8 cellular contexts compared by ENCODE assay signal in genomic region chr20:17680836-17681740, GRCh38. TPM values are rescaled to one million over a fixed set of nuclear protein-coding genes. Genes with fewer than 3 reads are reported as not detected.
DNase-seq lines count a peak whose midpoint lies in the region; ATAC-seq and TF ChIP-seq lines count a peak whose summit lies in the region.

No MANE protein-coding gene starts in this region.

- CTCF ChIA-PET in CD4-positive, alpha-beta T cell (lab: Charles Lee), result interaction anchor here (0.6 to 2.3 kb wide), 8 partner anchors 10 to 607 kb away, joined by 3 to 12 read pairs (median 8); partner anchors contain the start of genes MGME1, SNX5 and ZNF133

- H3K4me3 ChIP-seq in fibroblast of the aortic adventitia (ENCODE audit: low read depth, low read length), result peak overlapping the region; percentile 86

- H3K9me3 ChIP-seq in CD4-positive, alpha-beta T cell (ENCODE audit: control insufficient read depth, low read length), result no peaks in the 10 kb centered on the region

- no peak overlapping the region for H3K27ac ChIP-seq in CD4-positive, alpha-beta T cell (ENCODE audit: low read depth, low read length)

- peak overlapping the region; percentile 88 for H3K4me3 Mint-ChIP-seq in CD4-positive, alpha-beta T cell
- peak overlapping the region; percentile 89 to 95 (median 94) for H3K4me3 Mint-ChIP-seq in nephron

- no peaks in the 10 kb centered on the region for H3K9me3 Mint-ChIP-seq in CD4-positive, alpha-beta T cell
- no peaks in the 10 kb centered on the region for H3K9me3 Mint-ChIP-seq in nephron

- H3K4me1 Mint-ChIP-seq in CD4-positive, alpha-beta T cell (ENCODE audit: low read depth), result peaks cover 26% of the 10 kb centered on the region
- peaks cover 35% of the 10 kb centered on the region for H3K4me1 Mint-ChIP-seq in nephron

- POLR2A ChIA-PET in CD4-positive, alpha-beta T cell (lab: Charles Lee), result interaction anchor here (0.7 to 3.1 kb wide), 10 partner anchors 10 to 1113 kb away, joined by 3 to 61 read pairs (median 11); partner anchors contain the start of genes DSTN, MGME1, SNX5 and ZNF133

- peak; percentile 26 for ATAC-seq in CD4-positive, alpha-beta T cell (ENCODE audit: poor library complexity)
- ATAC-seq in GM19372 (IDR thresholded peaks at IDR 0.05; ENCODE audit: low read depth, unreplicated experiment) (peak; percentile 31), HG03565 (IDR thresholded peaks at IDR 0.05; ENCODE audit: unreplicated experiment) (peak; percentile 36)
- peak; percentile 42 for ATAC-seq in stimulated activated naive CD8-positive, alpha-beta T cell treated with anti-CD3 and anti-CD28 coated beads, Interleukin-15, Interleukin-2, amounts not matched to agents 100 U/mL and 50 U/mL, for 24 hours

- intact Hi-C loops in CD4-positive, alpha-beta T cell (cut with DNase I, micrococcal nuclease), result loop anchor here (1.0 to 10.0 kb wide), 13 partner anchors 69 to 1106 kb away; partner anchors contain the start of genes DSTN (in 1 of the 2), KAT14 (in 1 of the 2), KIF16B (in 1 of the 2) and PET117 (in 1 of the 2)

- peak; percentile 30 for TF ChIP-seq CTCF in CD4-positive, alpha-beta T cell (IDR thresholded peaks at IDR 0.05)
- peak; percentile 58 for TF ChIP-seq CTCF in fibroblast of the aortic adventitia (IDR thresholded peaks at IDR 0.05; ENCODE audit: insufficient read depth, low read length)
- TF ChIP-seq CTCF in nephron (IDR thresholded peaks at IDR 0.05; ENCODE audit: unreplicated experiment in 3 of 3), result peak; percentile 47 to 53 (median 50)

- peaks cover 18% of the 10 kb centered on the region for H3K27me3 Mint-ChIP-seq in CD4-positive, alpha-beta T cell
- H3K27me3 Mint-ChIP-seq in nephron (ENCODE audit: low read depth), result peaks cover 4% of the 10 kb centered on the region

- peak overlapping the region; percentile 82 for H3K27ac Mint-ChIP-seq in CD4-positive, alpha-beta T cell
- H3K27ac Mint-ChIP-seq in nephron, result peak overlapping the region; percentile 86 to 91 (median 88)

- H3K27me3 ChIP-seq in CD4-positive, alpha-beta T cell (ENCODE audit: control insufficient read depth, insufficient read depth, low read length), result peaks cover 14% of the 10 kb centered on the region

- H3K36me3 Mint-ChIP-seq in CD4-positive, alpha-beta T cell (ENCODE audit: low read depth), result peaks cover 23% of the 10 kb centered on the region
- H3K36me3 Mint-ChIP-seq in nephron (ENCODE audit: low read depth), result peaks cover 17% of the 10 kb centered on the region

- peak; percentile 61 to 83 (median 72) for DNase-seq in CD4-positive, alpha-beta T cell
- DNase-seq in RPMI8226 (peak; percentile 87), fibroblast of the aortic adventitia (ENCODE audit: low read depth) (peak; percentile 66)
- peak; percentile 70 for DNase-seq in activated effector memory CD4-positive, alpha-beta T cell treated with Interleukin-2 at 50 U/mL for 16 hours
- peak; percentile 88 for DNase-seq in stimulated activated naive CD8-positive, alpha-beta T cell treated with anti-CD3 and anti-CD28 coated beads, Interleukin-15, Interleukin-2, amounts not matched to agents 100 U/mL and 50 U/mL, for 24 hours

RNA-seq across cellular contexts. Expression of gene RRBP1, which starts 1.0 kb away (rescaled TPM):
- total RNA-seq in CD4-positive, alpha-beta T cell, result 10 to 100 TPM; 26.4 to 27.2 TPM
- 95.5 and 171 TPM in 2 replicates for total RNA-seq in fibroblast of the aortic adventitia (ENCODE audit: low replicate concordance)

RNA-seq across cellular contexts. Expression of gene BANF2, which starts 18.7 kb away (rescaled TPM):
- total RNA-seq in CD4-positive, alpha-beta T cell, result not detected
- total RNA-seq in fibroblast of the aortic adventitia (ENCODE audit: low replicate concordance), result not detected in 2 replicates
